In the genomic region with DNA sequence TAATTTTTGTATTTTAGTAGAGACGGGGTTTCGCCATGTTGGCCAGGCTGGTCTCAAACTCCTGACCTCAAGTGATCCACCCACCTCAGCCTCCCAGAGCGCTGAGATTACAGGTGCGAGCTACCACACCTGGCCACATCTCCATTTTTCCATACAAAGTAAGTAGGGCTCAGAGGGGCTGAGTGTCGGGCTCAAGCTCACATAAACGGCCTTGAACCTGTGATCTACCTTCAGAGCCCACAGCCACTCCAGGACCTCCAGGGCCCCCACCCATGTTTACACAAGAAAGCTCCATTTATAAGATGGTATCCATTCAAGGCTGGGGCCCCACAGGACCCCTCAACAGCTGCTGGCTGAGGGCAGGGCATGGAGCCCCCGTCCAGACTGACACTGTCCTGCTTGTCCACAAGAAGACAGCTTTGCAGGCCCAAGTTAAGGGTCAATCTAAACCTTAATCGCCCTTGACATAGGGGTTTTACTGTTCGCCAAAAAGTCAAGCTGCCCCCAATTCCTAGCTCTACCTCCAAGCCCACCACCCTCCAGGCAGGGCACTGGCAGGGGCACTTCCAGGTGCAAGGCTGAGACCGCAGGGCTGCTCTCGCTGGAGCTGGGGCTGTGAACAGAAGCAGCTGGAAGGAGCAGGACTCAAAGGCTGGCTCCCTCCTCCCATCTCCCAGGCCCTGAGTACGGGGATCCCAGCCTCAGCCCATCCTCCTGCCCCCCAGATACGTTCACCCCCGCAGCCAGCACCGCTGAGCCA, we compare ENCODE assay signal across 15 cellular contexts. TPM values are rescaled to one million over a fixed set of nuclear protein-coding genes. Genes with fewer than 3 reads are reported as not detected.
DNase-seq lines count a peak whose midpoint lies in the region; ATAC-seq and TF ChIP-seq lines count a peak whose summit lies in the region.
"Had no signal": no experiment of that assay in that cellular context is flagged by ENCODE, and none has a peak within 500 bp of the region (broad histone marks: within the 10 kb centered on the region; RNA-seq: fewer than 3 reads in every experiment).

No MANE protein-coding gene starts in this region.

- peaks cover 42% of the 10 kb centered on the region for H3K36me3 Mint-ChIP-seq in activated CD4-positive, alpha-beta T cell treated with anti-CD3 and anti-CD28 coated beads, Interleukin-2, amount 10 ng/mL, durations not matched to agents 7 days and 5 days (ENCODE audit: low read depth)
- H3K36me3 Mint-ChIP-seq in glutamatergic neuron (ENCODE audit: unreplicated experiment) (no peaks in the 10 kb centered on the region), Calu3 (ENCODE audit: insufficient read depth, unreplicated experiment) (no peaks in the 10 kb centered on the region)
- H3K36me3 Mint-ChIP-seq in stimulated activated effector memory CD8-positive, alpha-beta T cell treated with anti-CD3 and anti-CD28 coated beads, Interleukin-12 subunit alpha, Interleukin-12 subunit beta, amount 100 ng/mL, for 72 hours, result peaks cover 77% of the 10 kb centered on the region

- DNase-seq in activated CD4-positive, alpha-beta T cell treated with anti-CD3 and anti-CD28 coated beads, Interleukin-2, amount 10 ng/mL, durations not matched to agents 7 days and 5 days, result no peak
- no peak for DNase-seq in activated CD4-positive, alpha-beta T cell treated with anti-CD3 and anti-CD28 coated beads, Interleukin-2, amount 50 U/mL, for 1 hour
- no peak for DNase-seq in RWPE1 (ENCODE audit: low spot score)
- no peak for DNase-seq in glutamatergic neuron
- no peak for DNase-seq in stimulated activated effector memory CD8-positive, alpha-beta T cell treated with anti-CD3 and anti-CD28 coated beads, Interleukin-12 subunit alpha, Interleukin-12 subunit beta, amount 100 ng/mL, for 72 hours (ENCODE audit: low spot score in 2 of 2)
- no peak for DNase-seq in Calu3
- DNase-seq in activated CD8-positive, alpha-beta memory T cell treated with anti-CD3 and anti-CD28 coated beads, Interleukin-2, amount 50 U/mL, for 48 hours, result no peak
- DNase-seq: DMS79 treated with DMSO at 0.1 percent for 48 hours, KBM-7, kidney glomerular epithelial cell, NCI-H187 treated with DMSO at 0.1 percent for 48 hours, SK-N-SH had no signal

- H3K4me3 Mint-ChIP-seq in activated CD4-positive, alpha-beta T cell treated with anti-CD3 and anti-CD28 coated beads, Interleukin-2, amount 10 ng/mL, durations not matched to agents 7 days and 5 days, result peak overlapping the region; percentile 16
- H3K4me3 Mint-ChIP-seq in glutamatergic neuron (ENCODE audit: unreplicated experiment) (no peak overlapping the region), Calu3 (ENCODE audit: low read depth, unreplicated experiment) (no peak overlapping the region)
- H3K4me3 Mint-ChIP-seq in stimulated activated effector memory CD8-positive, alpha-beta T cell treated with anti-CD3 and anti-CD28 coated beads, Interleukin-12 subunit alpha, Interleukin-12 subunit beta, amount 100 ng/mL, for 72 hours, result peak overlapping the region; percentile 80
- H3K4me3 Mint-ChIP-seq: neural crest cell had no signal

- H3K27ac ChIP-seq in RWPE1, result peak overlapping the region; percentile 17; the same call in 1 of the 2 replicates

- no peaks in the 10 kb centered on the region for H3K27me3 Mint-ChIP-seq in activated CD4-positive, alpha-beta T cell treated with anti-CD3 and anti-CD28 coated beads, Interleukin-2, amount 10 ng/mL, durations not matched to agents 7 days and 5 days
- H3K27me3 Mint-ChIP-seq in glutamatergic neuron (ENCODE audit: unreplicated experiment) (no peaks in the 10 kb centered on the region), Calu3 (ENCODE audit: unreplicated experiment) (peaks cover 28% of the 10 kb centered on the region)

- TF ChIP-seq CTCF in RWPE1 (conservative IDR thresholded peaks at IDR 0.05; ENCODE audit: low read depth) (no peak), glutamatergic neuron (IDR thresholded peaks at IDR 0.05; ENCODE audit: partially characterized antibody, unreplicated experiment) (no peak), Calu3 (IDR thresholded peaks at IDR 0.05; ENCODE audit: unreplicated experiment) (no peak)

- no peak for ATAC-seq in stimulated activated effector memory CD8-positive, alpha-beta T cell treated with anti-CD3 and anti-CD28 coated beads, Interleukin-12 subunit alpha, Interleukin-12 subunit beta, amount 100 ng/mL, for 72 hours
- ATAC-seq in GM18520 (IDR thresholded peaks at IDR 0.05; ENCODE audit: unreplicated experiment), result no peak
- ATAC-seq: A549 had no signal

- peak overlapping the region; percentile 97 for H3K27ac Mint-ChIP-seq in activated CD4-positive, alpha-beta T cell treated with anti-CD3 and anti-CD28 coated beads, Interleukin-2, amount 10 ng/mL, durations not matched to agents 7 days and 5 days
- H3K27ac Mint-ChIP-seq in glutamatergic neuron (ENCODE audit: unreplicated experiment), result peak overlapping the region; percentile 52
- H3K27ac Mint-ChIP-seq in stimulated activated effector memory CD8-positive, alpha-beta T cell treated with anti-CD3 and anti-CD28 coated beads, Interleukin-12 subunit alpha, Interleukin-12 subunit beta, amount 100 ng/mL, for 72 hours, result peak overlapping the region; percentile 93
- no peak overlapping the region for H3K27ac Mint-ChIP-seq in Calu3 (ENCODE audit: unreplicated experiment)

- H3K4me1 Mint-ChIP-seq in activated CD4-positive, alpha-beta T cell treated with anti-CD3 and anti-CD28 coated beads, Interleukin-2, amount 10 ng/mL, durations not matched to agents 7 days and 5 days, result peaks cover 82% of the 10 kb centered on the region
- H3K4me1 Mint-ChIP-seq in glutamatergic neuron (ENCODE audit: low read depth, unreplicated experiment) (peaks cover 11% of the 10 kb centered on the region), Calu3 (ENCODE audit: low read depth, unreplicated experiment) (no peaks in the 10 kb centered on the region)
- peaks cover 69% of the 10 kb centered on the region for H3K4me1 Mint-ChIP-seq in stimulated activated effector memory CD8-positive, alpha-beta T cell treated with anti-CD3 and anti-CD28 coated beads, Interleukin-12 subunit alpha, Interleukin-12 subunit beta, amount 100 ng/mL, for 72 hours

- H3K9me3 Mint-ChIP-seq in activated CD4-positive, alpha-beta T cell treated with anti-CD3 and anti-CD28 coated beads, Interleukin-2, amount 10 ng/mL, durations not matched to agents 7 days and 5 days, result no peaks in the 10 kb centered on the region
- H3K9me3 Mint-ChIP-seq in glutamatergic neuron (ENCODE audit: unreplicated experiment) (no peaks in the 10 kb centered on the region), Calu3 (ENCODE audit: low read depth, unreplicated experiment) (no peaks in the 10 kb centered on the region)
- H3K9me3 Mint-ChIP-seq in stimulated activated effector memory CD8-positive, alpha-beta T cell treated with anti-CD3 and anti-CD28 coated beads, Interleukin-12 subunit alpha, Interleukin-12 subunit beta, amount 100 ng/mL, for 72 hours, result no peaks in the 10 kb centered on the region
- H3K9me3 Mint-ChIP-seq: neural crest cell had no signal

- CTCF ChIA-PET in activated CD4-positive, alpha-beta T cell treated with anti-CD3 and anti-CD28 coated beads, Interleukin-2, amount 10 ng/mL, durations not matched to agents 7 days and 5 days (lab: Charles Lee), result interaction anchor here (0.6 to 7.3 kb wide), 7 partner anchors 9 to 114 kb away, joined by 3 to 74 read pairs (median 5); a partner anchor contains a TSS
- CTCF ChIA-PET in RWPE1 (lab: Yijun Ruan, JAX), result interaction anchor here (0.6 kb wide), 2 partner anchors 11 to 48 kb away, joined by 4 to 6 read pairs; no protein-coding TSS in a partner anchor
- CTCF ChIA-PET in Calu3 (lab: Charles Lee), result interaction anchor here (0.5 kb wide), 1 partner anchor 9 kb away, joined by 4 read pairs; no protein-coding TSS in a partner anchor

- BruUV-seq in Calu3 (replicated peaks; lab: Mats Ljungman, UMichigan), result no TSS peak

- POLR2A ChIA-PET in activated CD4-positive, alpha-beta T cell treated with anti-CD3 and anti-CD28 coated beads, Interleukin-2, amount 10 ng/mL, durations not matched to agents 7 days and 5 days (lab: Charles Lee), result interaction anchor here (1.5 to 2.7 kb wide), 4 partner anchors 9 to 19 kb away, joined by 7 to 25 read pairs (median 16); a partner anchor contains a TSS
- POLR2A ChIA-PET in RWPE1 (lab: Yijun Ruan, JAX; ENCODE audit: low non-redundant PET), result interaction anchor here (1.0 kb wide), 1 partner anchor 7 kb away, joined by 6 read pairs; no protein-coding TSS in a partner anchor

- intact Hi-C loops in Calu3 (cut with micrococcal nuclease; ENCODE audit: unreplicated experiment), result no loop called here

RNA-seq across cellular contexts. Expression of a gene that starts 18.9 kb away (rescaled TPM):
- 100 to 1,000 TPM; 118 to 128 TPM for total RNA-seq in activated CD4-positive, alpha-beta T cell treated with anti-CD3 and anti-CD28 coated beads, Interleukin-2, amount 10 ng/mL, durations not matched to agents 7 days and 5 days
- total RNA-seq in glutamatergic neuron (ENCODE audit: unreplicated experiment) (14.9 TPM), Calu3 (2022) (not detected in 2 replicates)

RNA-seq across cellular contexts. Expression of a gene that starts 32.1 kb away (rescaled TPM):
- total RNA-seq in activated CD4-positive, alpha-beta T cell treated with anti-CD3 and anti-CD28 coated beads, Interleukin-2, amount 10 ng/mL, durations not matched to agents 7 days and 5 days, result under 1 TPM in 1 of 2 experiments, not detected in 1; 0.21 TPM
- total RNA-seq in glutamatergic neuron (ENCODE audit: unreplicated experiment), result 17.3 TPM
- total RNA-seq in Calu3 (2022), result not detected in 2 replicates

Comparison
In these comparisons a context has a peak if more than half of its experiments do, and no peak if none do; other contexts are left out.
1. H3K4me3 Mint-ChIP-seq: peak in activated CD4-positive, alpha-beta T cell treated with anti-CD3 and anti-CD28 coated beads, Interleukin-2, amount 10 ng/mL, durations not matched to agents 7 days and 5 days (single experiment) and stimulated activated effector memory CD8-positive, alpha-beta T cell treated with anti-CD3 and anti-CD28 coated beads, Interleukin-12 subunit alpha, Interleukin-12 subunit beta, amount 100 ng/mL, for 72 hours (single experiment); none in glutamatergic neuron (single experiment) and Calu3 (single experiment).
2. RNA of a gene that starts 18.9 kb away (total RNA-seq): 118 to 128 TPM in activated CD4-positive, alpha-beta T cell treated with anti-CD3 and anti-CD28 coated beads, Interleukin-2, amount 10 ng/mL, durations not matched to agents 7 days and 5 days and 14.9 TPM in glutamatergic neuron (single experiment); not detected in Calu3; every median in the first group is over 10 times any median in the second.
3. RNA of a gene that starts 32.1 kb away (total RNA-seq): 17.3 TPM in glutamatergic neuron (single experiment); 0.21 TPM in activated CD4-positive, alpha-beta T cell treated with anti-CD3 and anti-CD28 coated beads, Interleukin-2, amount 10 ng/mL, durations not matched to agents 7 days and 5 days and not detected in Calu3; every median in the first group is over 10 times any median in the second.